In genomic region chr10:62467509-62467908, GRCh38 we compare ENCODE assay signal across 23 cellular contexts.
A peak's percentile ranks its signal among the peaks of the same experiment; 100 is the strongest.
DNase-seq lines count a peak whose midpoint lies in the region; ATAC-seq and TF ChIP-seq lines count a peak whose summit lies in the region.
"Had no signal": no experiment of that assay in that cellular context is flagged by ENCODE, and none has a peak within 500 bp of the region (broad histone marks: within the 10 kb centered on the region; RNA-seq: fewer than 3 reads in every experiment).

No MANE protein-coding gene starts in this region.

- H3K9ac ChIP-seq in PC-3 (ENCODE audit: low read length): no peak overlapping the region
- H3K9ac ChIP-seq: KMS-11 had no signal

- POLR2A ChIA-PET in PC-3 (lab: Charles Lee; ENCODE audit: unreplicated experiment): interaction anchor here (0.7 kb wide), 1 partner anchor 88 kb away, joined by 3 read pairs; no protein-coding TSS in a partner anchor

- no peaks in the 10 kb centered on the region for H3K27me3 ChIP-seq in PC-3 (ENCODE audit: low read length)
- H3K27me3 ChIP-seq: suprapubic skin had no signal

- peak; percentile 18; the same call in 1 of the 2 replicates for ATAC-seq in PC-3
- ATAC-seq in GM18909 (IDR thresholded peaks at IDR 0.05; ENCODE audit: poor library complexity, unreplicated experiment): no peak
- ATAC-seq: left ventricle myocardium superior; naive thymus-derived CD8-positive, alpha-beta T cell; stimulated activated memory B cell treated with anti-CD40 and anti-IgM and Interleukin-4, amounts not matched to agents 10 μg/mL and 1 μg/mL and 100 μg/mL, for 72 hours had no signal

- no TSS peak for BruUV-seq in PC-3 (replicated peaks; lab: Mats Ljungman, UMichigan)

- H3F3A ChIP-seq in PC-3 (ENCODE audit: low read length, unreplicated experiment): no peaks in the 10 kb centered on the region

- H3K27ac ChIP-seq in PC-3 (ENCODE audit: low read length): no peak overlapping the region
- H3K27ac ChIP-seq: KMS-11, suprapubic skin had no signal

- intact Hi-C loops in PC-3 (cut with micrococcal nuclease): no loop called here

- no peak overlapping the region for H3K4me2 ChIP-seq in PC-3 (ENCODE audit: low read length)
- H3K4me2 ChIP-seq: KMS-11 had no signal

- no peaks in the 10 kb centered on the region for H4K20me1 ChIP-seq in PC-3 (ENCODE audit: low read length)

- H3K4me1 ChIP-seq in PC-3 (ENCODE audit: insufficient read depth, low read length): no peaks in the 10 kb centered on the region
- H3K4me1 ChIP-seq: suprapubic skin had no signal

- H3K4me3 ChIP-seq in PC-3 (ENCODE audit: low read length): no peak overlapping the region
- H3K4me3 ChIP-seq: suprapubic skin had no signal

- H2AFZ ChIP-seq in PC-3 (ENCODE audit: low read length): no peak overlapping the region

- H3K36me3 ChIP-seq in PC-3 (ENCODE audit: low read depth, low read length): no peaks in the 10 kb centered on the region
- H3K36me3 ChIP-seq: suprapubic skin had no signal

- CTCF ChIA-PET in PC-3 (lab: Charles Lee): no interaction called here

- TF ChIP-seq CTCF in PC-3 (conservative IDR thresholded peaks at IDR 0.05; ENCODE audit: low read depth, low read length): no peak

- H3K9me3 ChIP-seq in PC-3 (ENCODE audit: low read length): peaks cover 10% of the 10 kb centered on the region; the same call in 1 of the 2 replicates
- H3K9me3 ChIP-seq: suprapubic skin had no signal

- DNase-seq in EL: peak; percentile 55
- DNase-seq in PC-3: peak; percentile 63
- DNase-seq in dedifferentiated amniotic fluid mesenchymal stem cell (ENCODE audit: extremely low spot score): peak; percentile 45
- DNase-seq in non-pigmented ciliary epithelial cell (ENCODE audit: low read depth): peak; percentile 26
- no peak for DNase-seq in NCI-H1436 (lab: John Stamatoyannopoulos, UW)
- no peak for DNase-seq in NCI-H1092 treated with DMSO at 0.1 percent for 48 hours (lab: John Stamatoyannopoulos, UW)
- DNase-seq: activated CD4-positive, alpha-beta T cell treated with anti-CD3 and anti-CD28 coated beads for 4 hours; activated CD8-positive, alpha-beta memory T cell treated with anti-CD3 and anti-CD28 coated beads for 24 hours; activated T-cell treated with anti-CD3 and anti-CD28 coated beads, Interleukin-2, amount 50 U/mL, for 1 hour; caudate nucleus; hypothalamus; left ventricle myocardium superior; midbrain; naive thymus-derived CD8-positive, alpha-beta T cell; NCI-H1694; NCI-H2171 treated with DMSO at 0.1 percent for 48 hours; NCI-H526; RPMI8226; stimulated activated CD4-positive, alpha-beta T cell treated with anti-CD3 and anti-CD28 coated beads, Interleukin-4, amount 100 ng/mL, for 1 hour had no signal

- H3K79me2 ChIP-seq in PC-3 (ENCODE audit: low read length): no peaks in the 10 kb centered on the region

- H3K9me2 ChIP-seq in PC-3 (replicated peaks; ENCODE audit: low read length): no peaks in the 10 kb centered on the region; the same call in 1 of the 2 replicates

Comparison
In these comparisons a context has a peak if more than half of its experiments do, and no peak if none do; other contexts are left out.
1. DNase-seq: peak in EL (single experiment), PC-3 (single experiment), dedifferentiated amniotic fluid mesenchymal stem cell (single experiment) and non-pigmented ciliary epithelial cell (single experiment); none in NCI-H1436 (single experiment) and NCI-H1092 treated with DMSO at 0.1 percent for 48 hours (single experiment).